In genomic region chr13:26052136-26052736, GRCh38 we compare ENCODE assay signal across 8 cellular contexts. TPM values are rescaled to one million over a fixed set of nuclear protein-coding genes. Genes with fewer than 3 reads are reported as not detected.
A peak's percentile ranks its signal among the peaks of the same experiment; 100 is the strongest.
DNase-seq lines count a peak whose midpoint lies in the region; ATAC-seq and TF ChIP-seq lines count a peak whose summit lies in the region.

No MANE protein-coding gene starts in this region.

- no peaks in the 10 kb centered on the region for H3K9me3 Mint-ChIP-seq in central memory CD8-positive, alpha-beta T cell
- H3K9me3 Mint-ChIP-seq in naive thymus-derived CD4-positive, alpha-beta T cell, result peaks cover 0 to 3% (median 0%) of the 10 kb centered on the region in 11 donors

- H3K4me1 ChIP-seq in A673 (ENCODE audit: insufficient read depth, low read length, poor library complexity, severe bottlenecking) (peaks cover 19% of the 10 kb centered on the region), HUES64 (ENCODE audit: insufficient read depth, low read length) (peaks cover 7% of the 10 kb centered on the region)
- peaks cover 0 to 11% of the 10 kb centered on the region in 2 donors for H3K4me1 ChIP-seq in naive thymus-derived CD4-positive, alpha-beta T cell (ENCODE audit: control insufficient read depth in 2 of 2, insufficient read depth in 2 of 2, low read length in 2 of 2)

- TF ChIP-seq CTCF in A673 (conservative IDR thresholded peaks at IDR 0.05; ENCODE audit: low read depth, low read length), result no peak

- H3K27me3 Mint-ChIP-seq in central memory CD8-positive, alpha-beta T cell, result peaks cover 68% of the 10 kb centered on the region
- H3K27me3 Mint-ChIP-seq in naive thymus-derived CD4-positive, alpha-beta T cell, result peaks cover 0 to 69% (median 25%) of the 10 kb centered on the region in 5 donors

- no peak overlapping the region for H3K27ac ChIP-seq in A673 (ENCODE audit: low read depth, low read length, poor library complexity, severe bottlenecking)
- no peak overlapping the region for H3K27ac ChIP-seq in HUES64 (ENCODE audit: low read depth, low read length)
- H3K27ac ChIP-seq in naive thymus-derived CD4-positive, alpha-beta T cell (ENCODE audit: low read depth, low read length), result peak overlapping the region; percentile 13

- CTCF ChIA-PET in A673 (lab: Charles Lee), result interaction anchor here (0.6 kb wide), 1 partner anchor 15 kb away, joined by 3 read pairs; no protein-coding TSS in a partner anchor
- CTCF ChIA-PET in naive thymus-derived CD4-positive, alpha-beta T cell (lab: Charles Lee), result no interaction called here

- intact Hi-C loops in A673 (cut with micrococcal nuclease; ENCODE audit: unreplicated experiment), result no loop called here
- intact Hi-C loops in naive thymus-derived CD4-positive, alpha-beta T cell (cut with micrococcal nuclease), result loop anchor here (1.0 to 5.0 kb wide), 7 partner anchors 39 to 290 kb away; no protein-coding TSS in a partner anchor

- H3K36me3 ChIP-seq in A673 (ENCODE audit: insufficient read depth, low read length, poor library complexity, severe bottlenecking), result no peaks in the 10 kb centered on the region
- peaks cover 3% of the 10 kb centered on the region; the same call in 1 of the 2 replicates for H3K36me3 ChIP-seq in HUES64 (ENCODE audit: insufficient read depth, low read length)
- H3K36me3 ChIP-seq in naive thymus-derived CD4-positive, alpha-beta T cell (ENCODE audit: control insufficient read depth in 2 of 3, insufficient read depth in 3 of 3, low read length in 3 of 3), result no peaks in the 10 kb centered on the region

- 51% methylated on average over 18 of the region's 18 CpGs for WGBS in HUES64

- POLR2A ChIA-PET in A673 (lab: Charles Lee; ENCODE audit: low non-redundant PET), result no interaction called here
- POLR2A ChIA-PET in naive thymus-derived CD4-positive, alpha-beta T cell (lab: Charles Lee), result interaction anchor here (0.5 to 1.7 kb wide), 5 partner anchors 10 to 760 kb away, joined by 3 to 4 read pairs (median 3); no protein-coding TSS in a partner anchor

- peak overlapping the region; percentile 48 for H3K4me3 ChIP-seq in A673 (ENCODE audit: low read depth, low read length, poor library complexity, severe bottlenecking)
- H3K4me3 ChIP-seq in HUES64 (ENCODE audit: low read length), result peak overlapping the region; percentile 61
- peak overlapping the region; percentile 39 for H3K4me3 ChIP-seq in naive thymus-derived CD4-positive, alpha-beta T cell (ENCODE audit: low read length)

- H3K36me3 Mint-ChIP-seq in central memory CD8-positive, alpha-beta T cell (ENCODE audit: insufficient read depth), result peaks cover 1% of the 10 kb centered on the region
- no peaks in the 10 kb centered on the region for H3K36me3 Mint-ChIP-seq in naive thymus-derived CD4-positive, alpha-beta T cell

- H3K9me3 ChIP-seq in A673 (ENCODE audit: low read depth, low read length, poor library complexity, severe bottlenecking) (no peaks in the 10 kb centered on the region), HUES64 (ENCODE audit: insufficient read depth, low read depth, low read length) (no peaks in the 10 kb centered on the region)
- H3K9me3 ChIP-seq in naive thymus-derived CD4-positive, alpha-beta T cell (ENCODE audit: control insufficient read depth in 2 of 3, low read length in 3 of 3), result no peaks in the 10 kb centered on the region

- peaks cover 11% of the 10 kb centered on the region for H3K4me1 Mint-ChIP-seq in central memory CD8-positive, alpha-beta T cell
- H3K4me1 Mint-ChIP-seq in naive thymus-derived CD4-positive, alpha-beta T cell, result peaks cover 0 to 37% (median 17%) of the 10 kb centered on the region in 7 donors

- H3K9ac ChIP-seq in HUES64 (ENCODE audit: low read depth, low read length), result no peak overlapping the region

- peak overlapping the region; percentile 72 for H3K4me3 Mint-ChIP-seq in central memory CD8-positive, alpha-beta T cell
- H3K4me3 Mint-ChIP-seq in naive thymus-derived CD4-positive, alpha-beta T cell, result peak overlapping the region; percentile 75 to 89 (median 82)

- ATAC-seq in central memory CD8-positive, alpha-beta T cell (replicated peaks; ENCODE audit: extremely low read depth, poor library complexity, severe bottlenecking), result no peak
- no peak for ATAC-seq in naive thymus-derived CD4-positive, alpha-beta T cell
- ATAC-seq in HG02973 (IDR thresholded peaks at IDR 0.05; ENCODE audit: unreplicated experiment) (no peak), GM21825 (IDR thresholded peaks at IDR 0.05; ENCODE audit: unreplicated experiment) (no peak)

- no peak overlapping the region for H3K27ac Mint-ChIP-seq in central memory CD8-positive, alpha-beta T cell (ENCODE audit: low read depth)
- peak overlapping the region in 4 of 9 donors; percentile 16 to 67 (median 60) for H3K27ac Mint-ChIP-seq in naive thymus-derived CD4-positive, alpha-beta T cell

- peaks cover 46% of the 10 kb centered on the region for H3K27me3 ChIP-seq in A673 (replicated peaks; ENCODE audit: insufficient read depth, low read depth, low read length, poor library complexity)
- peaks cover 55% of the 10 kb centered on the region for H3K27me3 ChIP-seq in HUES64 (ENCODE audit: insufficient read depth, low read length)
- peaks cover 0 to 6% of the 10 kb centered on the region in 2 donors for H3K27me3 ChIP-seq in naive thymus-derived CD4-positive, alpha-beta T cell (ENCODE audit: control insufficient read depth in 2 of 2, insufficient read depth in 2 of 2, low read length in 2 of 2)

- no TSS peak for BruUV-seq in A673 (replicated peaks; lab: Mats Ljungman, UMichigan)

- DNase-seq in A673 (ENCODE audit: low spot score), result no peak
- DNase-seq in central memory CD8-positive, alpha-beta T cell (ENCODE audit: low spot score in 2 of 2), result no peak
- peak in 4 of 9 donors; percentile 12 to 31 (median 29) for DNase-seq in naive thymus-derived CD4-positive, alpha-beta T cell
- DNase-seq in NCI-H128 (lab: John Stamatoyannopoulos, UW; ENCODE audit: unreplicated experiment), result no peak
- no peak for DNase-seq in NCI-H2107 treated with DMSO at 0.1 percent for 48 hours (lab: John Stamatoyannopoulos, UW; ENCODE audit: unreplicated experiment)

RNA-seq across cellular contexts. Expression of gene SHISA2, which starts 0.4 kb away (rescaled TPM):
- total RNA-seq in A673 (2021), result 1.2 and 2.2 TPM in 2 replicates
- 8.2 TPM for polyA plus RNA-seq in HUES64 (2013, experiment 1 of 2)
- 7.2 TPM for polyA plus RNA-seq in HUES64 (2013, experiment 2 of 2)
- total RNA-seq in naive thymus-derived CD4-positive, alpha-beta T cell, result 1 to 10 TPM in 4 of 5 experiments, under 1 TPM in 1; 0.98 to 3.6 (median 1.6) TPM
- polyA plus RNA-seq in naive thymus-derived CD4-positive, alpha-beta T cell, result under 1 TPM; 0.25 to 0.95 TPM
